Comparison of ENCODE assay signal across 12 cellular contexts in genomic region chr5:118506453-118506852, GRCh38.
DNase-seq lines count a peak whose midpoint lies in the region; ATAC-seq and TF ChIP-seq lines count a peak whose summit lies in the region.
"Had no signal": no experiment of that assay in that cellular context is flagged by ENCODE, and none has a peak within 500 bp of the region (broad histone marks: within the 10 kb centered on the region; RNA-seq: fewer than 3 reads in every experiment).

No MANE protein-coding gene starts in this region.

- H3K9me3 ChIP-seq in effector memory CD4-positive, alpha-beta T cell (ENCODE audit: control insufficient read depth, low read length), result no peaks in the 10 kb centered on the region
- H3K9me3 ChIP-seq in left ventricle myocardium inferior (replicated peaks), result peaks cover 3% of the 10 kb centered on the region

- H3K36me3 Mint-ChIP-seq in naive B cell, result peaks cover 0 to 13% of the 10 kb centered on the region in 2 donors

- in situ Hi-C loops in ACHN (cut with HindIII; ENCODE audit: low pct_ligation_motif_present, low pct_unique_long_range_greater_than_20kb, low sequenced_read_pairs), result no loop called here

- H3K27ac Mint-ChIP-seq in naive B cell, result peak overlapping the region in 3 of 6 donors; percentile 49 to 84 (median 78)
- H3K27ac Mint-ChIP-seq: activated T-cell treated with anti-CD3 and anti-CD28 coated beads, Interleukin-2, amount 50 U/mL, for 72 hours had no signal

- H3K27me3 Mint-ChIP-seq in naive B cell, result peaks cover 0 to 6% (median 0%) of the 10 kb centered on the region in 3 donors

- no peaks in the 10 kb centered on the region for H3K27me3 ChIP-seq in effector memory CD4-positive, alpha-beta T cell (replicated peaks; ENCODE audit: control insufficient read depth, insufficient read depth, low read length, poor library complexity, severe bottlenecking)
- no peaks in the 10 kb centered on the region for H3K27me3 ChIP-seq in left ventricle myocardium inferior (ENCODE audit: low read depth)

- H3K4me3 ChIP-seq in effector memory CD4-positive, alpha-beta T cell (ENCODE audit: insufficient read depth, low read depth, low read length, poor library complexity, severe bottlenecking), result no peak overlapping the region
- H3K4me3 ChIP-seq in left ventricle myocardium inferior, result no peak overlapping the region

- H3K36me3 ChIP-seq in effector memory CD4-positive, alpha-beta T cell (ENCODE audit: control insufficient read depth, insufficient read depth, low read length), result no peaks in the 10 kb centered on the region
- H3K36me3 ChIP-seq in left ventricle myocardium inferior, result no peaks in the 10 kb centered on the region

- H3K4me3 Mint-ChIP-seq in naive B cell, result peak overlapping the region in 4 of 8 donors; percentile 25 to 61 (median 44)
- H3K4me3 Mint-ChIP-seq: activated T-cell treated with anti-CD3 and anti-CD28 coated beads, Interleukin-2, amount 50 U/mL, for 72 hours had no signal

- no peak overlapping the region for H3K27ac ChIP-seq in effector memory CD4-positive, alpha-beta T cell (ENCODE audit: insufficient read depth, low read length, poor library complexity, severe bottlenecking)
- no peak overlapping the region for H3K27ac ChIP-seq in left ventricle myocardium inferior (replicated peaks)

- no peaks in the 10 kb centered on the region for H3K4me1 ChIP-seq in effector memory CD4-positive, alpha-beta T cell (ENCODE audit: control insufficient read depth, insufficient read depth, low read length, poor library complexity, severe bottlenecking)
- H3K4me1 ChIP-seq in left ventricle myocardium inferior, result no peaks in the 10 kb centered on the region

- ATAC-seq in GM18907 (IDR thresholded peaks at IDR 0.05; ENCODE audit: unreplicated experiment) (peak; percentile 97), GM21717 (IDR thresholded peaks at IDR 0.05; ENCODE audit: unreplicated experiment) (peak; percentile 85), HG03135 (IDR thresholded peaks at IDR 0.05; ENCODE audit: unreplicated experiment) (peak; percentile 86), naive B cell (ENCODE audit: low read depth in 2 of 2) (peak; percentile 67 to 73)
- ATAC-seq: activated T-cell treated with anti-CD3 and anti-CD28 coated beads, Interleukin-2, amount 50 U/mL, for 72 hours; HepG2 had no signal

- intact Hi-C loops in left ventricle myocardium inferior (cut with micrococcal nuclease), result no loop called here

- no peak for TF ChIP-seq CTCF in left ventricle myocardium inferior (IDR thresholded peaks at IDR 0.05; ENCODE audit: borderline replicate concordance)

- peaks cover 0 to 16% (median 10%) of the 10 kb centered on the region in 3 donors for H3K4me1 Mint-ChIP-seq in naive B cell

- H3K9me3 Mint-ChIP-seq in naive B cell, result peaks cover 6 to 28% (median 18%) of the 10 kb centered on the region in 7 donors

- peak; percentile 19 for DNase-seq in naive B cell
- DNase-seq in DMS53 treated with DMSO at 0.1 percent for 48 hours (lab: John Stamatoyannopoulos, UW; ENCODE audit: unreplicated experiment), result no peak
- DNase-seq in effector memory CD4-positive, alpha-beta T cell, result no peak
- no peak for DNase-seq in left ventricle myocardium inferior
- DNase-seq in ACHN, result no peak
- DNase-seq: activated T-cell treated with anti-CD3 and anti-CD28 coated beads, Interleukin-2, amount 50 U/mL, for 72 hours; COR-L47; RPMI8226 had no signal
